ENCODE assay signal across 11 cellular contexts in the genomic region with DNA sequence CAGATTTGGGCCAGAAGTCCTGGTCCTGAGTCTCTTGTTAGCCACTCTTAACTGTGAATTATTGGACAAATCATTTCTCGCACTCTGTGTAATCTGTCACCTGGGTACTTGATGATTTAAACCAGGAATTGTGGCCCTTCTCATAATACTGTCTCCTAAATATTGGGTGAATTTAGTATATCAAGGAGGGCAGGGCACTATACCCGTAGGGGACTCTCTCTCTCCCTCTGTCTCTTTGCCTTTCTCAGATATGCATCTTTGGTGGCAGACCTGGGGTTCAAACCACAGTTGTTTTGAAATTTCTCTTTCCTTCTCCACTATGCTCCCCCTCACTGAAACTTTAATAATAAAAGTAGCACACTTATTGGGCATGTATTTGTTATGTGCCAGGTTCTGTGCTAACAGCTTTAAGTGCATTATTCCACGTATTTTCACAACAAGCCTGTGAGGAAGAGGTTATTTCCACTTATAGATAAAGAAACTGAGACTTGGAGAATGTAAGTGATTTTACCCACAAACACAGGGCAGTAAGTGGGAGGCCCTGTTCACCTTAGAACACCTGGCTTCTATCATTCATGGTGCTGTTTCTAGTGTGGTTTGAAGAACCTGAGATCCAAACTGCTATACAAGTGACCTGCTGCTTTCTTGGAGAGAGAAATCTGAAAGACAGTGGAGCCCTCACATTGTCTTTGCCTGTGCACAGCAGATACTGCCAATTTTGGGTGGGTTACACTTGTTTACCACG. TPM values are rescaled to one million over a fixed set of nuclear protein-coding genes. Genes with fewer than 3 reads are reported as not detected.
DNase-seq lines count a peak whose midpoint lies in the region; ATAC-seq and TF ChIP-seq lines count a peak whose summit lies in the region.
"Had no signal": no experiment of that assay in that cellular context is flagged by ENCODE, and none has a peak within 500 bp of the region (broad histone marks: within the 10 kb centered on the region; RNA-seq: fewer than 3 reads in every experiment).

No MANE protein-coding gene starts in this region.

- peaks cover 20% of the 10 kb centered on the region for H3K36me3 Mint-ChIP-seq in stimulated activated naive CD8-positive, alpha-beta T cell treated with anti-CD3 and anti-CD28 coated beads, Interleukin-15, Interleukin-2, amounts not matched to agents 100 ng/mL and 50 ng/mL, for 24 hours (ENCODE audit: low read depth)
- no peaks in the 10 kb centered on the region for H3K36me3 Mint-ChIP-seq in glutamatergic neuron (ENCODE audit: unreplicated experiment)
- H3K36me3 Mint-ChIP-seq in WTC11, result no peaks in the 10 kb centered on the region

- peaks cover 91% of the 10 kb centered on the region for H3K79me2 ChIP-seq in KMS-11 (ENCODE audit: insufficient read depth, low read depth)

- H3K4me1 ChIP-seq in KMS-11 (ENCODE audit: low read depth, poor library complexity, severe bottlenecking) (peaks cover 75% of the 10 kb centered on the region), esophagus muscularis mucosa (peaks cover 8 to 25% (median 22%) of the 10 kb centered on the region in 4 donors), vagina (peaks cover 36% of the 10 kb centered on the region)

- H3K9ac ChIP-seq in KMS-11, result peak overlapping the region; percentile 11; the same call in 1 of the 2 replicates
- H3K9ac ChIP-seq: BLaER1 treated with 17β-estradiol and CSF1 and Interleukin-3, amounts not matched to agents 10 nM and 100 nM had no signal

- intact Hi-C loops in esophagus muscularis mucosa (cut with DNase I), result no loop called here
- intact Hi-C loops in vagina (cut with DNase I), result no loop called here

- H3K27me3 ChIP-seq in KMS-11 (ENCODE audit: insufficient read depth, low read depth) (no peaks in the 10 kb centered on the region), esophagus muscularis mucosa (no peaks in the 10 kb centered on the region), vagina (no peaks in the 10 kb centered on the region)
- H3K27me3 ChIP-seq: BLaER1 treated with 17β-estradiol and CSF1 and Interleukin-3, amounts not matched to agents 10 nM and 100 nM had no signal

- CTCF ChIA-PET in WTC11 (lab: Charles Lee), result no interaction called here

- H3K9me3 Mint-ChIP-seq in stimulated activated naive CD8-positive, alpha-beta T cell treated with anti-CD3 and anti-CD28 coated beads, Interleukin-15, Interleukin-2, amounts not matched to agents 100 ng/mL and 50 ng/mL, for 24 hours, result no peaks in the 10 kb centered on the region
- H3K9me3 Mint-ChIP-seq in glutamatergic neuron (ENCODE audit: unreplicated experiment), result no peaks in the 10 kb centered on the region
- H3K9me3 Mint-ChIP-seq in WTC11, result no peaks in the 10 kb centered on the region

- H3K4me3 Mint-ChIP-seq in stimulated activated naive CD8-positive, alpha-beta T cell treated with anti-CD3 and anti-CD28 coated beads, Interleukin-15, Interleukin-2, amounts not matched to agents 100 ng/mL and 50 ng/mL, for 24 hours, result no peak overlapping the region
- H3K4me3 Mint-ChIP-seq in glutamatergic neuron (ENCODE audit: unreplicated experiment) (no peak overlapping the region), WTC11 (no peak overlapping the region)

- TF ChIP-seq CTCF in KMS-11 (conservative IDR thresholded peaks at IDR 0.05; ENCODE audit: low read depth, low read length), result no peak
- TF ChIP-seq CTCF in esophagus muscularis mucosa (IDR thresholded peaks at IDR 0.05), result no peak
- TF ChIP-seq CTCF in vagina (IDR thresholded peaks at IDR 0.05), result no peak
- TF ChIP-seq CTCF in glutamatergic neuron (IDR thresholded peaks at IDR 0.05; ENCODE audit: partially characterized antibody, unreplicated experiment), result no peak
- no peak for TF ChIP-seq CTCF in WTC11 (IDR thresholded peaks at IDR 0.05)

- POLR2A ChIA-PET in WTC11 (lab: Charles Lee), result interaction anchor here (0.6 kb wide), 1 partner anchor 42 kb away, joined by 3 read pairs; no protein-coding TSS in a partner anchor

- DNase-seq in stimulated activated naive CD8-positive, alpha-beta T cell treated with anti-CD3 and anti-CD28 coated beads, Interleukin-15, Interleukin-2, amounts not matched to agents 100 U/mL and 50 U/mL, for 24 hours, result no peak
- DNase-seq in esophagus muscularis mucosa (ENCODE audit: extremely low spot score), result no peak
- DNase-seq in vagina (ENCODE audit: extremely low spot score in 2 of 2), result no peak
- DNase-seq in glutamatergic neuron, result no peak
- no peak for DNase-seq in WTC11 (ENCODE audit: low spot score)
- DNase-seq: amygdala had no signal

- H2AFZ ChIP-seq in KMS-11 (ENCODE audit: low read depth), result no peak overlapping the region

- H4K20me1 ChIP-seq in KMS-11 (ENCODE audit: insufficient read depth), result peaks cover 18% of the 10 kb centered on the region

- H3K36me3 ChIP-seq in KMS-11 (ENCODE audit: insufficient read depth) (peaks cover 9% of the 10 kb centered on the region; the same call in 1 of the 2 replicates), esophagus muscularis mucosa (peaks cover 0 to 9% (median 2%) of the 10 kb centered on the region in 4 donors), vagina (peaks cover 0 to 7% of the 10 kb centered on the region in 2 donors)

- H3K9me3 ChIP-seq in esophagus muscularis mucosa, result no peaks in the 10 kb centered on the region
- no peaks in the 10 kb centered on the region for H3K9me3 ChIP-seq in vagina
- H3K9me3 ChIP-seq: BLaER1 treated with 17β-estradiol and CSF1 and Interleukin-3, amounts not matched to agents 10 nM and 100 nM had no signal

- 79% methylated on average over 4 of the region's 4 CpGs for WGBS in esophagus muscularis mucosa

- TF ChIP-seq POLR2A in esophagus muscularis mucosa (IDR thresholded peaks at IDR 0.05; ENCODE audit: low read depth) (no peak), vagina (IDR thresholded peaks at IDR 0.05) (no peak)

- peak overlapping the region; percentile 56 for H3K27ac Mint-ChIP-seq in stimulated activated naive CD8-positive, alpha-beta T cell treated with anti-CD3 and anti-CD28 coated beads, Interleukin-15, Interleukin-2, amounts not matched to agents 100 ng/mL and 50 ng/mL, for 24 hours
- H3K27ac Mint-ChIP-seq in glutamatergic neuron (ENCODE audit: unreplicated experiment) (no peak overlapping the region), WTC11 (no peak overlapping the region)

- no peak for TF ChIP-seq EP300 in esophagus muscularis mucosa (IDR thresholded peaks at IDR 0.05)

- no peak for ATAC-seq in stimulated activated naive CD8-positive, alpha-beta T cell treated with anti-CD3 and anti-CD28 coated beads, Interleukin-15, Interleukin-2, amounts not matched to agents 100 U/mL and 50 U/mL, for 24 hours
- ATAC-seq in GM21528 (IDR thresholded peaks at IDR 0.05; ENCODE audit: low FRiP score, unreplicated experiment) (no peak), WTC11 (no peak)
- ATAC-seq: K562 had no signal

- no peak overlapping the region for H3K4me3 ChIP-seq in KMS-11 (IDR thresholded peaks at IDR 0.05; ENCODE audit: insufficient read depth, low read depth, low read length)
- peak overlapping the region in 1 of 4 donors; percentile 17 for H3K4me3 ChIP-seq in esophagus muscularis mucosa
- H3K4me3 ChIP-seq in vagina, result no peak overlapping the region
- H3K4me3 ChIP-seq: BLaER1 treated with 17β-estradiol and CSF1 and Interleukin-3, amounts not matched to agents 10 nM and 100 nM; K562 had no signal

- H3K27ac ChIP-seq in KMS-11 (peak overlapping the region; percentile 49), esophagus muscularis mucosa (replicated peaks in 1 of 4) (peak overlapping the region; percentile 15 to 58 (median 38)), vagina (peak overlapping the region; percentile 13)
- H3K27ac ChIP-seq: BLaER1 treated with 17β-estradiol and CSF1 and Interleukin-3, amounts not matched to agents 10 nM and 100 nM had no signal

- H3K4me2 ChIP-seq in KMS-11, result peak overlapping the region; percentile 89
- H3K4me2 ChIP-seq: BLaER1 treated with 17β-estradiol and CSF1 and Interleukin-3, amounts not matched to agents 10 nM and 100 nM had no signal

- no peaks in the 10 kb centered on the region for H3K27me3 Mint-ChIP-seq in stimulated activated naive CD8-positive, alpha-beta T cell treated with anti-CD3 and anti-CD28 coated beads, Interleukin-15, Interleukin-2, amounts not matched to agents 100 ng/mL and 50 ng/mL, for 24 hours
- H3K27me3 Mint-ChIP-seq in glutamatergic neuron (ENCODE audit: unreplicated experiment), result no peaks in the 10 kb centered on the region
- H3K27me3 Mint-ChIP-seq in WTC11 (ENCODE audit: low read depth), result no peaks in the 10 kb centered on the region

- H3K4me1 Mint-ChIP-seq in stimulated activated naive CD8-positive, alpha-beta T cell treated with anti-CD3 and anti-CD28 coated beads, Interleukin-15, Interleukin-2, amounts not matched to agents 100 ng/mL and 50 ng/mL, for 24 hours (ENCODE audit: low read depth), result peaks cover 47% of the 10 kb centered on the region
- H3K4me1 Mint-ChIP-seq in glutamatergic neuron (ENCODE audit: low read depth, unreplicated experiment) (no peaks in the 10 kb centered on the region), WTC11 (peaks cover 12% of the 10 kb centered on the region)

TF ChIP-seq in WTC11, 78 proteins besides CTCF, POLR2A, EP300 and RAD21 (continues in another document):
- TF ChIP-seq ZNF121 (CRISPR knock-in tag; IDR thresholded peaks at IDR 0.05) (no peak), PRRX2 (CRISPR knock-in tag; IDR thresholded peaks at IDR 0.05) (no peak), GTF2I (CRISPR knock-in tag; conservative IDR thresholded peaks at IDR 0.05) (no peak), TEAD1 (CRISPR knock-in tag; IDR thresholded peaks at IDR 0.05) (no peak), ZNF423 (CRISPR knock-in tag; IDR thresholded peaks at IDR 0.05) (no peak), ELF4 (CRISPR knock-in tag; IDR thresholded peaks at IDR 0.05; ENCODE audit: low read depth) (no peak), FOXJ3 (CRISPR knock-in tag; IDR thresholded peaks at IDR 0.05; ENCODE audit: borderline replicate concordance) (no peak)
- TF ChIP-seq, protein P1, sequence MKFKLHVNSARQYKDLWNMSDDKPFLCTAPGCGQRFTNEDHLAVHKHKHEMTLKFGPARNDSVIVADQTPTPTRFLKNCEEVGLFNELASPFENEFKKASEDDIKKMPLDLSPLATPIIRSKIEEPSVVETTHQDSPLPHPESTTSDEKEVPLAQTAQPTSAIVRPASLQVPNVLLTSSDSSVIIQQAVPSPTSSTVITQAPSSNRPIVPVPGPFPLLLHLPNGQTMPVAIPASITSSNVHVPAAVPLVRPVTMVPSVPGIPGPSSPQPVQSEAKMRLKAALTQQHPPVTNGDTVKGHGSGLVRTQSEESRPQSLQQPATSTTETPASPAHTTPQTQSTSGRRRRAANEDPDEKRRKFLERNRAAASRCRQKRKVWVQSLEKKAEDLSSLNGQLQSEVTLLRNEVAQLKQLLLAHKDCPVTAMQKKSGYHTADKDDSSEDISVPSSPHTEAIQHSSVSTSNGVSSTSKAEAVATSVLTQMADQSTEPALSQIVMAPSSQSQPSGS (CRISPR knock-in tag; IDR thresholded peaks at IDR 0.05; ENCODE audit: borderline replicate concordance, low read depth), result no peak

RNA-seq across cellular contexts. Expression of gene FAS, which starts 11.8 kb away (rescaled TPM):
- total RNA-seq in esophagus muscularis mucosa (10 to 100 TPM; 16.6 to 27.5 (median 18.7) TPM), vagina (41.0 TPM), glutamatergic neuron (ENCODE audit: unreplicated experiment) (0.69 TPM), WTC11 (2021) (2.1 to 4.1 TPM (median 3.3 TPM) in 3 replicates)

RNA-seq across cellular contexts. Expression of gene ACTA2, which starts 49.8 kb away (rescaled TPM):
- total RNA-seq in esophagus muscularis mucosa (1,000 to 10,000 TPM; 6,391 to 8,723 (median 8,539) TPM), vagina (1,162 TPM), glutamatergic neuron (ENCODE audit: unreplicated experiment) (4.3 TPM), WTC11 (2021) (4.4 to 7.3 TPM (median 5.3 TPM) in 3 replicates)

Comparison
In these comparisons a context has a peak if more than half of its experiments do, and no peak if none do; other contexts are left out.
1. RNA of gene ACTA2, which starts 49.8 kb away (total RNA-seq): 6,391 to 8,723 TPM in esophagus muscularis mucosa and 1,162 TPM in vagina (single experiment); 4.4 to 7.3 TPM in WTC11 and 4.3 TPM in glutamatergic neuron (single experiment); every median in the first group is over 100 times any median in the second.
2. Peak in every context shown above with its lines, with median percentiles within 50 percentile points of each other: H3K27ac ChIP-seq.